ENCODE assay signal across 11 cellular contexts in the genomic region with DNA sequence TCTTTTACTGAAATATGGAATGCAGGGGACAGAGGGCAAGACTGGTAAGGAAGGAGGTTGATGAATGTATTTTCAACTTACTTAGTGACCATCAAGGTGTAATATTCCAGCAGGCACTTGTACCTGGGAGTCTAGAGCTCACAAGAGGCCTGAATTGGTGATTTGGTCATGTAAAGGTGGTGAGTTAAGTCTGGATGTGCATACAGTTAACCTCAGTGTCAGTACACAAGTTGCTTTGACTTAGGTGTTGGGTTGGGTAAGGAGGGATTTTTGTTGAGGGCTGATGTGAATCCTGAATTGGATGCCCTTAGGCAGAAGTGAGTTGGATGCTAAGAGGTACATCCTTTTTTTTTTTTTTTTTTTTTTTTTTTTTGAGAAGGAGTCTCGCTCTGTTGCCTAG.
"Had no signal": no experiment of that assay in that cellular context is flagged by ENCODE, and none has a peak within 500 bp of the region (broad histone marks: within the 10 kb centered on the region; RNA-seq: fewer than 3 reads in every experiment).

No MANE protein-coding gene starts in this region.

- H3K27me3 ChIP-seq: brain microvascular endothelial cell, sigmoid colon had no signal

- H3K27ac ChIP-seq: brain microvascular endothelial cell, sigmoid colon had no signal

- H3K9me3 Mint-ChIP-seq: effector memory CD8-positive, alpha-beta T cell; T-helper 1 cell treated with Interleukin-12 subunit alpha and Interleukin-12 subunit beta and Interleukin-4 antibody, amounts not matched to agents 30 μg/mL and 1 μg/mL, for 36 hours had no signal

- H3K4me3 ChIP-seq: sigmoid colon had no signal

- ATAC-seq: effector memory CD8-positive, alpha-beta T cell; SK-N-SH treated with all-trans-retinoic acid at 6 μM for 48 hours had no signal

- H3K27ac Mint-ChIP-seq: dendritic cell treated with granulocyte-macrophage colony-stimulating factor and Interleukin-4, amounts not matched to agents 40 ng/mL and 50 ng/mL, for 4 days; T-helper 1 cell treated with Interleukin-12 subunit alpha and Interleukin-12 subunit beta and Interleukin-4 antibody, amounts not matched to agents 30 μg/mL and 1 μg/mL, for 36 hours had no signal

- DNase-seq: activated CD4-positive, CD25-positive, alpha-beta regulatory T cell; activated naive CD4-positive, alpha-beta T cell; brain microvascular endothelial cell; cerebellar nuclear complex; effector memory CD8-positive, alpha-beta T cell; erythroblast; hippocampal formation; sigmoid colon had no signal

- H3K4me3 Mint-ChIP-seq: dendritic cell treated with granulocyte-macrophage colony-stimulating factor and Interleukin-4, amounts not matched to agents 40 ng/mL and 50 ng/mL, for 4 days; effector memory CD8-positive, alpha-beta T cell; T-helper 1 cell treated with Interleukin-12 subunit alpha and Interleukin-12 subunit beta and Interleukin-4 antibody, amounts not matched to agents 30 μg/mL and 1 μg/mL, for 36 hours had no signal

- H3K36me3 ChIP-seq: brain microvascular endothelial cell, sigmoid colon had no signal

- H3K27me3 Mint-ChIP-seq: dendritic cell treated with granulocyte-macrophage colony-stimulating factor and Interleukin-4, amounts not matched to agents 40 ng/mL and 50 ng/mL, for 4 days; effector memory CD8-positive, alpha-beta T cell had no signal

- H3K9me3 ChIP-seq: sigmoid colon had no signal
